1 cellular context compared by ENCODE assay signal in the genomic region with DNA sequence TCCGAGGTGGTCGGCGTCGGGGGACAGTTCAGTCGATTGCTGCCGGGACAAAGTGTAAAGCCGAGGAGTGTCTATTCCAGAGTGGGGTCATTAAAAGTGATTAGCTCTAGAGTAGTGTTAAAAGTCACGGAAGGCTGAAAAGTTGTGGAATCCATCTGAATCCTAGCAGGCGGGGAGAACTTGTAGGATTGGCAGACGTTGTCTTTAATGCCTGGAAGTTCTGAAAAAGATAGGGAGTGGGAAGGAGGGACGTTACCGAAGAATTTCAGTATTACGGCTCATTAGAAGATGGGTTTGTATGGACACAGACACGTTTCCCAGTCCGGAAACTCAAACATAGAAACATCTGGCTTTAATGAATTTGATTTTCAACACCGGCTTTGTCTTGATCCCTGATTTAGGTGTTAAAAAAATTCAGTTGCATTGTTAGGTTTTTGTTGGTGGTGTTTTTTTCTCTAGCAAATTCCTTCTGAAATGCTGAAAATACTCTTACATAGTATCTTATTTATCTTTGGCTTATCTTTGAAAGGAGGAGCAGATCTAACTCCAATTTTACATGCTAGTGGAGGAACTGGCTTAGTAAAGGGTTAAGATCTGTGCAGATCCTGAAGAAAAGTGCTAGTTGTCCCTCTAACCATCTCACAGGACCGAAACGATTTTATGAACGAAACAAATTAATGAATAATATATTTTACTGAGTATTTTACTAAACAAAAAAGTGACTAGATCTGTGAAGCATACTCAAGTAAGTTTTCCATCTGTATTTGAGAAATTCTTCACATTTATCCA.
TF ChIP-seq lines count a peak whose summit lies in the region.

No MANE protein-coding gene starts in this region.

TF ChIP-seq in GM23338, 12 proteins besides CTCF, POLR2A, EP300 and RAD21 (continued from another document):
- no peak for TF ChIP-seq CREB1 (CRISPR knock-in tag; IDR thresholded peaks at IDR 0.05; ENCODE audit: low read depth)
- TF ChIP-seq, protein P1, sequence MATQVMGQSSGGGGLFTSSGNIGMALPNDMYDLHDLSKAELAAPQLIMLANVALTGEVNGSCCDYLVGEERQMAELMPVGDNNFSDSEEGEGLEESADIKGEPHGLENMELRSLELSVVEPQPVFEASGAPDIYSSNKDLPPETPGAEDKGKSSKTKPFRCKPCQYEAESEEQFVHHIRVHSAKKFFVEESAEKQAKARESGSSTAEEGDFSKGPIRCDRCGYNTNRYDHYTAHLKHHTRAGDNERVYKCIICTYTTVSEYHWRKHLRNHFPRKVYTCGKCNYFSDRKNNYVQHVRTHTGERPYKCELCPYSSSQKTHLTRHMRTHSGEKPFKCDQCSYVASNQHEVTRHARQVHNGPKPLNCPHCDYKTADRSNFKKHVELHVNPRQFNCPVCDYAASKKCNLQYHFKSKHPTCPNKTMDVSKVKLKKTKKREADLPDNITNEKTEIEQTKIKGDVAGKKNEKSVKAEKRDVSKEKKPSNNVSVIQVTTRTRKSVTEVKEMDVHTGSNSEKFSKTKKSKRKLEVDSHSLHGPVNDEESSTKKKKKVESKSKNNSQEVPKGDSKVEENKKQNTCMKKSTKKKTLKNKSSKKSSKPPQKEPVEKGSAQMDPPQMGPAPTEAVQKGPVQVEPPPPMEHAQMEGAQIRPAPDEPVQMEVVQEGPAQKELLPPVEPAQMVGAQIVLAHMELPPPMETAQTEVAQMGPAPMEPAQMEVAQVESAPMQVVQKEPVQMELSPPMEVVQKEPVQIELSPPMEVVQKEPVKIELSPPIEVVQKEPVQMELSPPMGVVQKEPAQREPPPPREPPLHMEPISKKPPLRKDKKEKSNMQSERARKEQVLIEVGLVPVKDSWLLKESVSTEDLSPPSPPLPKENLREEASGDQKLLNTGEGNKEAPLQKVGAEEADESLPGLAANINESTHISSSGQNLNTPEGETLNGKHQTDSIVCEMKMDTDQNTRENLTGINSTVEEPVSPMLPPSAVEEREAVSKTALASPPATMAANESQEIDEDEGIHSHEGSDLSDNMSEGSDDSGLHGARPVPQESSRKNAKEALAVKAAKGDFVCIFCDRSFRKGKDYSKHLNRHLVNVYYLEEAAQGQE (IDR thresholded peaks at IDR 0.05; ENCODE audit: unreplicated experiment) = no peak
- TF ChIP-seq EZH2 (IDR thresholded peaks at IDR 0.05; ENCODE audit: low read depth, unreplicated experiment) = no peak
- no peak for TF ChIP-seq ZNF331 (CRISPR knock-in tag; IDR thresholded peaks at IDR 0.05; ENCODE audit: low read depth)
